8 cellular contexts compared by ENCODE assay signal in genomic region chr2:86836914-86837695, GRCh38. TPM values are rescaled to one million over a fixed set of nuclear protein-coding genes. Genes with fewer than 3 reads are reported as not detected.
DNase-seq lines count a peak whose midpoint lies in the region; ATAC-seq, FAIRE-seq and TF ChIP-seq lines count a peak whose summit lies in the region.
"Not testable (repeated sequence)": the region's sequence is repeated elsewhere in the genome, so short reads cannot be mapped to it uniquely, and the experiment has no call there.

No MANE protein-coding gene starts in this region.

- peak overlapping the region in 1 of 6 donors; percentile 52 for H3K27ac Mint-ChIP-seq in naive B cell

- not testable (repeated sequence) for TF ChIP-seq CTCF in gastroesophageal sphincter (IDR thresholded peaks at IDR 0.05)

- not testable (repeated sequence) for TF ChIP-seq EP300 in gastroesophageal sphincter (IDR thresholded peaks at IDR 0.05)

- H3K9me3 Mint-ChIP-seq in naive B cell: not testable (repeated sequence)

- peak; percentile 95 for FAIRE-seq in H54 (lab: Jason Lieb, UNC)

- H3K4me1 ChIP-seq in gastroesophageal sphincter: peaks cover 0 to 11% (median 0%) of the 10 kb centered on the region in 3 donors
- H3K4me1 ChIP-seq in aorta (ENCODE audit: control insufficient read depth in 1 of 2, insufficient read depth in 2 of 2, low read length in 2 of 2): not testable (repeated sequence)

- WGBS in gastroesophageal sphincter (ENCODE audit: low coverage in 1 of 2), 2 donors: 19% methylated on average over 7 of the region's 19 CpGs; no CpG with 5 or more reads in 1 of the 2 donors
- WGBS in aorta, 2 donors: 25 to 33% methylated on average over 15 to 18 of the region's 19 CpGs

- peak overlapping the region in 6 of 8 donors; percentile 31 to 65 (median 52) for H3K4me3 Mint-ChIP-seq in naive B cell

- peak overlapping the region; percentile 26 to 68 (median 51) for H3K27ac ChIP-seq in gastroesophageal sphincter
- H3K27ac ChIP-seq in aorta (ENCODE audit: low read depth in 1 of 2, low read length in 2 of 2): not testable (repeated sequence)

- intact Hi-C loops in aorta (cut with DNase I): not testable (repeated sequence)

- not testable (repeated sequence) for TF ChIP-seq POLR2A in H54 (IDR thresholded peaks at IDR 0.05; ENCODE audit: low read depth, low read length); gastroesophageal sphincter (IDR thresholded peaks at IDR 0.05)

- H3K27me3 ChIP-seq in gastroesophageal sphincter; aorta (ENCODE audit: control insufficient read depth in 1 of 2, insufficient read depth in 2 of 2, low read length in 1 of 2): not testable (repeated sequence)

- H3K36me3 Mint-ChIP-seq in naive B cell: not testable (repeated sequence)

- ATAC-seq in gastroesophageal sphincter (peak; percentile 97), aorta (ENCODE audit: low FRiP score) (peak; percentile 84)
- not testable (repeated sequence) for ATAC-seq in naive B cell (ENCODE audit: low read depth in 2 of 2)

- DNase-seq in H54 (ENCODE audit: insufficient read length, low spot score); naive B cell: not testable (repeated sequence)
- DNase-seq in RPMI7951 (ENCODE audit: low read depth) (peak; percentile 85), brain pericyte (ENCODE audit: low read depth, low spot score) (peak; percentile 8), aorta (peak; percentile 83 to 87)
- peak; percentile 67 for DNase-seq in activated CD8-positive, alpha-beta memory T cell treated with anti-CD3 and anti-CD28 coated beads, Interleukin-2, amount 50 U/mL, for 1 hour (ENCODE audit: extremely low read depth)
- DNase-seq in stimulated activated CD4-positive, alpha-beta T cell treated with anti-CD3 and anti-CD28 coated beads, Interleukin-2, amount 100 ng/mL, for 48 hours: peak; percentile 30 to 42

- H3K4me3 ChIP-seq in gastroesophageal sphincter: peak overlapping the region in 1 of 2 donors; percentile 18
- not testable (repeated sequence) for H3K4me3 ChIP-seq in aorta (ENCODE audit: low read length in 2 of 2)

- H3K4me1 Mint-ChIP-seq in naive B cell: peaks cover 0 to 13% (median 6%) of the 10 kb centered on the region in 3 donors

- H3K36me3 ChIP-seq in gastroesophageal sphincter; aorta (ENCODE audit: control insufficient read depth in 1 of 2, insufficient read depth in 2 of 2, low read length in 1 of 2): not testable (repeated sequence)

- not testable (repeated sequence) for H3K9me3 ChIP-seq in gastroesophageal sphincter; aorta (ENCODE audit: control insufficient read depth, low read length)

- peaks cover 5 to 21% (median 17%) of the 10 kb centered on the region in 3 donors for H3K27me3 Mint-ChIP-seq in naive B cell

RNA-seq across cellular contexts. Expression of gene CD8B, which starts 24.6 kb away (rescaled TPM):
- not detected in 2 replicates for total RNA-seq in RPMI7951 (2014; rRNA removed; shearing (Covaris generic))
- total RNA-seq in gastroesophageal sphincter (1 to 10 TPM in 1 of 4 donors, under 1 TPM in 1, not detected in 2; 0.81 to 1.6 TPM), aorta (1 to 10 TPM; 1.2 to 1.9 TPM)
- polyA plus RNA-seq in naive B cell (ENCODE audit: low read depth in 6 of 6) (1 to 10 TPM in 4 of 6 donors, under 1 TPM in 1, not detected in 1; 0.31 to 2.0 (median 1.5) TPM), aorta (1 to 10 TPM in 1 of 2 donors, not detected in 1; 3.0 TPM)

RNA-seq across cellular contexts. Expression of gene CD8A, which starts 46.4 kb away (rescaled TPM):
- not detected in 2 replicates for total RNA-seq in RPMI7951 (2014; rRNA removed; shearing (Covaris generic))
- total RNA-seq in gastroesophageal sphincter (1 to 10 TPM in 2 of 4 donors, under 1 TPM in 1, not detected in 1; 0.42 to 3.9 (median 1.8) TPM), aorta (1 to 10 TPM; 2.9 to 3.9 TPM)
- polyA plus RNA-seq in naive B cell (ENCODE audit: low read depth in 6 of 6) (1 to 10 TPM in 2 of 6 donors, under 1 TPM in 2, not detected in 2; 0.59 to 1.9 (median 1.0) TPM), aorta (1 to 10 TPM; 1.5 to 3.4 TPM)
